ENCODE assay signal across 8 cellular contexts in genomic region chr17:2058521-2059124, GRCh38. TPM values are rescaled to one million over a fixed set of nuclear protein-coding genes. Genes with fewer than 3 reads are reported as not detected.
DNase-seq lines count a peak whose midpoint lies in the region; ATAC-seq and TF ChIP-seq lines count a peak whose summit lies in the region.

No MANE protein-coding gene starts in this region.

- DNase-seq in CD1c-positive myeloid dendritic cell (ENCODE audit: extremely low spot score): peak; percentile 74
- peak; percentile 92 for DNase-seq in Karpas-422
- peak; percentile 73 for DNase-seq in activated T-helper 1 cell treated with anti-CD3 and anti-CD28 coated beads, Interleukin-12 subunit alpha, Interleukin-12 subunit beta, Interleukin-2, Interleukin-4 antibody, amounts not matched to agents 30 ng/mL and 10 ng/mL and 1 ng/mL, durations not matched to agents 14 hours and 24 hours and 36 hours (ENCODE audit: low spot score)
- DNase-seq in foreskin fibroblast: peak in 1 of 2 donors; percentile 67
- peak; percentile 77 to 90 (median 84) for DNase-seq in ovary

- H3K4me1 ChIP-seq in Karpas-422 (ENCODE audit: low read length) (peaks cover 49% of the 10 kb centered on the region), ovary (ENCODE audit: insufficient read depth) (peaks cover 19% of the 10 kb centered on the region)

- H3K36me3 ChIP-seq in Karpas-422 (ENCODE audit: insufficient read depth, low read length) (no peaks in the 10 kb centered on the region; the same call in 1 of the 2 replicates), ovary (no peaks in the 10 kb centered on the region)

- H3K27ac ChIP-seq in Karpas-422 (ENCODE audit: low read length) (no peak overlapping the region), ovary (peak overlapping the region; percentile 89 to 98)

- TF ChIP-seq EP300 in ovary (IDR thresholded peaks at IDR 0.05): no peak

- ATAC-seq in HG03571 (IDR thresholded peaks at IDR 0.05; ENCODE audit: unreplicated experiment) (no peak), HG02798 (IDR thresholded peaks at IDR 0.05; ENCODE audit: poor library complexity, unreplicated experiment) (no peak), HG02973 (IDR thresholded peaks at IDR 0.05; ENCODE audit: unreplicated experiment) (no peak)

- H3K9me3 ChIP-seq in Karpas-422 (ENCODE audit: low read length) (no peaks in the 10 kb centered on the region), ovary (no peaks in the 10 kb centered on the region)

- peak overlapping the region; percentile 75 for H3K27ac Mint-ChIP-seq in activated T-helper 1 cell treated with anti-CD3 and anti-CD28 coated beads, Interleukin-12 subunit alpha, Interleukin-12 subunit beta, Interleukin-2, Interleukin-4 antibody, amounts not matched to agents 30 ng/mL and 10 ng/mL and 1 ng/mL, durations not matched to agents 14 hours and 24 hours and 36 hours

- peak overlapping the region; percentile 56; the same call in 1 of the 2 replicates for H3K4me3 ChIP-seq in Karpas-422 (ENCODE audit: low read length)
- H3K4me3 ChIP-seq in foreskin fibroblast (ENCODE audit: low read depth in 1 of 2, low read length in 2 of 2): no peak overlapping the region
- H3K4me3 ChIP-seq in ovary: no peak overlapping the region

- peak overlapping the region; percentile 47; the same call in 1 of the 2 replicates for H3K9ac ChIP-seq in Karpas-422 (ENCODE audit: low read length)

- peak overlapping the region; percentile 60 for H3K4me3 Mint-ChIP-seq in activated T-helper 1 cell treated with anti-CD3 and anti-CD28 coated beads, Interleukin-12 subunit alpha, Interleukin-12 subunit beta, Interleukin-2, Interleukin-4 antibody, amounts not matched to agents 30 ng/mL and 10 ng/mL and 1 ng/mL, durations not matched to agents 14 hours and 24 hours and 36 hours

- TF ChIP-seq CTCF in foreskin fibroblast (IDR thresholded peaks at IDR 0.05; ENCODE audit: low read depth, low read length): peak; percentile 34
- peak; percentile 74 to 88 (median 84) for TF ChIP-seq CTCF in ovary (IDR thresholded peaks at IDR 0.05)

- H3K27me3 ChIP-seq in Karpas-422 (ENCODE audit: low read length) (no peaks in the 10 kb centered on the region), ovary (no peaks in the 10 kb centered on the region)

- H3K4me2 ChIP-seq in Karpas-422 (ENCODE audit: low read depth, low read length, poor library complexity, severe bottlenecking): peak overlapping the region; percentile 75

- H3K79me2 ChIP-seq in Karpas-422 (ENCODE audit: low read length): no peaks in the 10 kb centered on the region

- no peaks in the 10 kb centered on the region for H3K27me3 Mint-ChIP-seq in activated T-helper 1 cell treated with anti-CD3 and anti-CD28 coated beads, Interleukin-12 subunit alpha, Interleukin-12 subunit beta, Interleukin-2, Interleukin-4 antibody, amounts not matched to agents 30 ng/mL and 10 ng/mL and 1 ng/mL, durations not matched to agents 14 hours and 24 hours and 36 hours (ENCODE audit: insufficient read depth)

- TF ChIP-seq POLR2A in ovary (IDR thresholded peaks at IDR 0.05): no peak

- H3K36me3 Mint-ChIP-seq in activated T-helper 1 cell treated with anti-CD3 and anti-CD28 coated beads, Interleukin-12 subunit alpha, Interleukin-12 subunit beta, Interleukin-2, Interleukin-4 antibody, amounts not matched to agents 30 ng/mL and 10 ng/mL and 1 ng/mL, durations not matched to agents 14 hours and 24 hours and 36 hours (ENCODE audit: low read depth): peaks cover 30% of the 10 kb centered on the region

- H3K4me1 Mint-ChIP-seq in activated T-helper 1 cell treated with anti-CD3 and anti-CD28 coated beads, Interleukin-12 subunit alpha, Interleukin-12 subunit beta, Interleukin-2, Interleukin-4 antibody, amounts not matched to agents 30 ng/mL and 10 ng/mL and 1 ng/mL, durations not matched to agents 14 hours and 24 hours and 36 hours (ENCODE audit: low read depth): peaks cover 35% of the 10 kb centered on the region

- H4K20me1 ChIP-seq in Karpas-422 (ENCODE audit: insufficient read depth, low read depth, low read length): peaks cover 31% of the 10 kb centered on the region; the same call in 1 of the 2 replicates

- H3K9me3 Mint-ChIP-seq in activated T-helper 1 cell treated with anti-CD3 and anti-CD28 coated beads, Interleukin-12 subunit alpha, Interleukin-12 subunit beta, Interleukin-2, Interleukin-4 antibody, amounts not matched to agents 30 ng/mL and 10 ng/mL and 1 ng/mL, durations not matched to agents 14 hours and 24 hours and 36 hours: no peaks in the 10 kb centered on the region

- WGBS in ovary, 3 donors: 25 to 35% (median 33%) methylated on average over 24 to 58 of the region's 58 CpGs

- intact Hi-C loops in activated T-helper 1 cell treated with anti-CD3 and anti-CD28 coated beads, Interleukin-12 subunit alpha, Interleukin-12 subunit beta, Interleukin-2, Interleukin-4 antibody, amounts not matched to agents 30 ng/mL and 10 ng/mL and 1 ng/mL, durations not matched to agents 14 hours and 24 hours and 36 hours (cut with micrococcal nuclease): loop anchor here (1.0 kb wide), 1 partner anchor 186 kb away; no protein-coding TSS in a partner anchor
- intact Hi-C loops in ovary (cut with DNase I): loop anchor here in 3 of 4 donors (2.0 to 5.0 kb wide), 3 partner anchors 119 to 224 kb away; no protein-coding TSS in a partner anchor

- no peaks in the 10 kb centered on the region for H3K9me2 ChIP-seq in Karpas-422 (replicated peaks; ENCODE audit: insufficient read depth, low read length)

- no peak overlapping the region; the same call in 1 of the 2 replicates for H2AFZ ChIP-seq in Karpas-422 (ENCODE audit: low read length)

RNA-seq across cellular contexts. Expression of gene HIC1, which starts 3.7 kb away (rescaled TPM):
- 3.2 and 13.9 TPM in 2 replicates for total RNA-seq in Karpas-422 (2014; rRNA removed; shearing (Covaris generic); ENCODE audit: low replicate concordance)
- 45.6 and 47.0 TPM in 2 replicates for total RNA-seq in activated T-helper 1 cell treated with anti-CD3 and anti-CD28 coated beads, Interleukin-12 subunit alpha, Interleukin-12 subunit beta, Interleukin-2, Interleukin-4 antibody, amounts not matched to agents 30 ng/mL and 10 ng/mL and 1 ng/mL, durations not matched to agents 14 hours and 24 hours and 36 hours
- total RNA-seq in ovary: 100 to 1,000 TPM in 1 of 7 donors, 10 to 100 TPM in 6; 35.0 to 108 (median 68.0) TPM
- polyA plus RNA-seq in ovary: 10 to 100 TPM in 1 of 2 donors, 1 to 10 TPM in 1; 3.9 to 16.3 TPM

RNA-seq across cellular contexts. Expression of gene OVCA2, which starts 16.8 kb away (rescaled TPM):
- total RNA-seq in Karpas-422 (2014; rRNA removed; shearing (Covaris generic); ENCODE audit: low replicate concordance): 49.1 and 50.2 TPM in 2 replicates
- total RNA-seq in activated T-helper 1 cell treated with anti-CD3 and anti-CD28 coated beads, Interleukin-12 subunit alpha, Interleukin-12 subunit beta, Interleukin-2, Interleukin-4 antibody, amounts not matched to agents 30 ng/mL and 10 ng/mL and 1 ng/mL, durations not matched to agents 14 hours and 24 hours and 36 hours: 43.9 and 44.0 TPM in 2 replicates
- total RNA-seq in ovary: 10 to 100 TPM; 19.1 to 26.4 (median 21.2) TPM
- 10 to 100 TPM; 13.2 to 28.3 TPM for polyA plus RNA-seq in ovary

RNA-seq across cellular contexts. Expression of gene DPH1, which starts 28.7 kb away (rescaled TPM):
- 37.5 and 41.9 TPM in 2 replicates for total RNA-seq in Karpas-422 (2014; rRNA removed; shearing (Covaris generic); ENCODE audit: low replicate concordance)
- total RNA-seq in activated T-helper 1 cell treated with anti-CD3 and anti-CD28 coated beads, Interleukin-12 subunit alpha, Interleukin-12 subunit beta, Interleukin-2, Interleukin-4 antibody, amounts not matched to agents 30 ng/mL and 10 ng/mL and 1 ng/mL, durations not matched to agents 14 hours and 24 hours and 36 hours: 49.4 and 61.3 TPM in 2 replicates
- 10 to 100 TPM; 42.4 to 77.7 (median 46.0) TPM for total RNA-seq in ovary
- 10 to 100 TPM; 27.5 to 47.2 TPM for polyA plus RNA-seq in ovary

RNA-seq across cellular contexts. Expression of gene RTN4RL1, which starts 33.5 kb away (rescaled TPM):
- total RNA-seq in Karpas-422 (2014; rRNA removed; shearing (Covaris generic); ENCODE audit: low replicate concordance): 0.11 and 0.30 TPM in 2 replicates
- total RNA-seq in activated T-helper 1 cell treated with anti-CD3 and anti-CD28 coated beads, Interleukin-12 subunit alpha, Interleukin-12 subunit beta, Interleukin-2, Interleukin-4 antibody, amounts not matched to agents 30 ng/mL and 10 ng/mL and 1 ng/mL, durations not matched to agents 14 hours and 24 hours and 36 hours: 1.0 TPM in 2 replicates
- 1 to 10 TPM in 5 of 7 donors, under 1 TPM in 1, not detected in 1; 0.92 to 4.1 (median 1.9) TPM for total RNA-seq in ovary
- polyA plus RNA-seq in ovary: under 1 TPM; 0.30 to 0.42 TPM
